27 cellular contexts compared by ENCODE assay signal in genomic region chr16:78593352-78593751, GRCh38.
"Had no signal": no experiment of that assay in that cellular context is flagged by ENCODE, and none has a peak within 500 bp of the region (broad histone marks: within the 10 kb centered on the region; RNA-seq: fewer than 3 reads in every experiment).

No MANE protein-coding gene starts in this region.

- H3K27me3 ChIP-seq: cardiac muscle cell, Peyer's patch, SJSA1 had no signal

- H3K27ac ChIP-seq: cardiac muscle cell, Peyer's patch, RWPE1, SJSA1 had no signal

- H3K4me1 Mint-ChIP-seq: activated T-helper 17 cell treated with anti-CD3 and anti-CD28 coated beads, Interleukin-2, amount 50 U/mL, for 72 hours had no signal

- H3K4me1 ChIP-seq: Peyer's patch, SJSA1 had no signal

- H3K36me3 ChIP-seq: cardiac muscle cell, Peyer's patch, SJSA1 had no signal

- H3K27me3 Mint-ChIP-seq: activated naive CD8-positive, alpha-beta T cell; activated T-helper 17 cell treated with anti-CD3 and anti-CD28 coated beads, Interleukin-2, amount 50 U/mL, for 72 hours had no signal

- H3K4me3 ChIP-seq: cardiac muscle cell, Peyer's patch, SJSA1 had no signal

- H3K9me3 Mint-ChIP-seq: activated naive CD4-positive, alpha-beta T cell treated with anti-CD3 and anti-CD28 coated beads for 36 hours; activated T-helper 17 cell treated with anti-CD3 and anti-CD28 coated beads, Interleukin-2, amount 50 U/mL, for 72 hours had no signal

- DNase-seq: activated CD4-positive, alpha-beta T cell treated with anti-CD3 and anti-CD28 coated beads for 48 hours; activated CD4-positive, alpha-beta T cell treated with anti-CD3 and anti-CD28 coated beads, Interleukin-2, amount 50 U/mL, for 4 hours; activated CD4-positive, CD25-positive, alpha-beta regulatory T cell treated with anti-CD3 and anti-CD28 coated beads, Interleukin-2, amount 50 U/mL, for 72 hours; activated CD8-positive, alpha-beta T cell treated with anti-CD3 and anti-CD28 coated beads, Interleukin-2, amount 10 ng/mL, durations not matched to agents 7 days and 5 days; activated gamma-delta T cell; activated naive CD4-positive, alpha-beta T cell treated with anti-CD3 and anti-CD28 coated beads for 36 hours; activated T-cell treated with anti-CD3 and anti-CD28 coated beads, Interleukin-2, amount 50 U/mL, for 48 hours; amygdala; KG1; NCI-H1048; NCI-H1417; NCI-H1930; NCI-H2107; NCI-H2171 treated with DMSO at 0.1 percent for 48 hours; NCI-H226; NCI-H69; NK-92 treated with Interleukin-12 subunit alpha and Interleukin-12 subunit beta, amount 100 ng/mL, for 24 hours; Peyer's patch; Right ventricle myocardium superior; SW 1271 had no signal

- H3K36me3 Mint-ChIP-seq: brain had no signal

- H3K4me3 Mint-ChIP-seq: activated CD8-positive, alpha-beta T cell treated with anti-CD3 and anti-CD28 coated beads, Interleukin-2, amount 10 ng/mL, durations not matched to agents 7 days and 5 days; activated naive CD4-positive, alpha-beta T cell treated with anti-CD3 and anti-CD28 coated beads for 36 hours; activated naive CD8-positive, alpha-beta T cell; activated T-helper 17 cell treated with anti-CD3 and anti-CD28 coated beads, Interleukin-2, amount 50 U/mL, for 72 hours; brain had no signal

- ATAC-seq: activated CD8-positive, alpha-beta T cell treated with anti-CD3 and anti-CD28 coated beads, Interleukin-2, amount 10 ng/mL, durations not matched to agents 7 days and 5 days; activated T-helper 17 cell treated with anti-CD3 and anti-CD28 coated beads, Interleukin-2, amount 50 U/mL, for 72 hours; SK-N-SH treated with all-trans-retinoic acid at 6 μM for 48 hours had no signal

- H3K27ac Mint-ChIP-seq: activated CD8-positive, alpha-beta T cell treated with anti-CD3 and anti-CD28 coated beads, Interleukin-2, amount 10 ng/mL, durations not matched to agents 7 days and 5 days; activated naive CD4-positive, alpha-beta T cell treated with anti-CD3 and anti-CD28 coated beads for 36 hours; activated naive CD8-positive, alpha-beta T cell; activated T-helper 17 cell treated with anti-CD3 and anti-CD28 coated beads, Interleukin-2, amount 50 U/mL, for 72 hours had no signal

- H3K9me3 ChIP-seq: Peyer's patch had no signal
